ENCODE assay signal across 2 cellular contexts in genomic region chr3:192862408-192863385, GRCh38.
TF ChIP-seq lines count a peak whose summit lies in the region.

No MANE protein-coding gene starts in this region.

TF ChIP-seq in GM12891, 5 proteins besides CTCF, POLR2A, EP300 and RAD21:
- TF ChIP-seq SPI1 (IDR thresholded peaks at IDR 0.05; ENCODE audit: low read depth, low read length): peak; percentile 79
- no peak for TF ChIP-seq PAX5 (IDR thresholded peaks at IDR 0.05; ENCODE audit: insufficient read depth, low read length, severe bottlenecking)
TF ChIP-seq in GM12891: peak in this region for 1.

TF ChIP-seq in IMR-90, 13 proteins besides CTCF, POLR2A, EP300 and RAD21:
- TF ChIP-seq MXI1 (IDR thresholded peaks at IDR 0.05; ENCODE audit: borderline replicate concordance, low read depth, low read length) (no peak), FOS (IDR thresholded peaks at IDR 0.05; ENCODE audit: low read depth, low read length) (no peak), CHD1 (IDR thresholded peaks at IDR 0.05; ENCODE audit: low read depth, low read length) (no peak), CEBPB (IDR thresholded peaks at IDR 0.05; ENCODE audit: low read depth, low read length) (no peak), MAZ (IDR thresholded peaks at IDR 0.05; ENCODE audit: borderline replicate concordance, low read depth, low read length) (no peak), SMC3 (IDR thresholded peaks at IDR 0.05; ENCODE audit: low read depth, low read length) (no peak), MAFK (IDR thresholded peaks at IDR 0.05; ENCODE audit: low read depth, low read length) (no peak), RFX5 (IDR thresholded peaks at IDR 0.05; ENCODE audit: low read depth, low read length) (no peak), BHLHE40 (IDR thresholded peaks at IDR 0.05; ENCODE audit: low read depth, low read length) (no peak), NFE2L2 (IDR thresholded peaks at IDR 0.05; ENCODE audit: low read depth, low read length) (no peak)
- TF ChIP-seq, protein P1, sequence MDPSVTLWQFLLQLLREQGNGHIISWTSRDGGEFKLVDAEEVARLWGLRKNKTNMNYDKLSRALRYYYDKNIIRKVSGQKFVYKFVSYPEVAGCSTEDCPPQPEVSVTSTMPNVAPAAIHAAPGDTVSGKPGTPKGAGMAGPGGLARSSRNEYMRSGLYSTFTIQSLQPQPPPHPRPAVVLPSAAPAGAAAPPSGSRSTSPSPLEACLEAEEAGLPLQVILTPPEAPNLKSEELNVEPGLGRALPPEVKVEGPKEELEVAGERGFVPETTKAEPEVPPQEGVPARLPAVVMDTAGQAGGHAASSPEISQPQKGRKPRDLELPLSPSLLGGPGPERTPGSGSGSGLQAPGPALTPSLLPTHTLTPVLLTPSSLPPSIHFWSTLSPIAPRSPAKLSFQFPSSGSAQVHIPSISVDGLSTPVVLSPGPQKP (IDR thresholded peaks at IDR 0.05; ENCODE audit: borderline replicate concordance, low read depth, low read length): no peak
TF ChIP-seq in IMR-90: peak in this region for 0.
